Comparison of ENCODE assay signal across 22 cellular contexts in the genomic region with DNA sequence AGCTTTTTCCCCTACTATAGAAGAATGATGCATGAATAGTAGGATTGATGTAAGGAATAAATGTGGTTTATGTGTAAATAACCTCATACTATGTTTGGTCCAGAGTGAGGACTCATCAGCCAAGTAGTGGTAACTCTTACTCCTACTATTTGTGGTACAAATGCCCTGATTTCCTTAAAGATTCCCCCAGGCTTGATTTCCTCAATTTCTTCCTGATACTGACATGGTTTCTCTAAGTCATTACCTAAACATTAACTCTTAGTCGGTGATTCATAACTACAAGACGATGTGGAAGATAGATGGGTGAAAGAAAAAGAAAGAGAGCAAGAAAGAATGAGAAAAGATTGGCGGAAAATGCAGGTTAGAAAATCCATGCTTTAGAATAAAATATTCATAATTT. TPM values are rescaled to one million over a fixed set of nuclear protein-coding genes. Genes with fewer than 3 reads are reported as not detected.
"Had no signal": no experiment of that assay in that cellular context is flagged by ENCODE, and none has a peak within 500 bp of the region (broad histone marks: within the 10 kb centered on the region; RNA-seq: fewer than 3 reads in every experiment).

No MANE protein-coding gene starts in this region.

- H3K4me3 Mint-ChIP-seq: dendritic cell treated with granulocyte-macrophage colony-stimulating factor and Interleukin-4, amounts not matched to agents 40 ng/mL and 50 ng/mL, for 4 days; immature natural killer cell had no signal

- DNase-seq: colonic mucosa; cortex of kidney; effector CD8-positive, alpha-beta T cell; foreskin keratinocyte; heart left ventricle; hypothalamus; immature natural killer cell; islet precursor cell; kidney; kidney glomerular epithelial cell; left cardiac atrium; left lung; left ventricle myocardium superior; lower lobe of right lung; mesenchymal stem cell; midbrain had no signal

- H3K4me3 ChIP-seq: colonic mucosa, esophagus muscularis mucosa, gastroesophageal sphincter, heart left ventricle, hepatocyte, left lung, lower lobe of right lung had no signal

- H3K27me3 Mint-ChIP-seq: dendritic cell treated with granulocyte-macrophage colony-stimulating factor and Interleukin-4, amounts not matched to agents 40 ng/mL and 50 ng/mL, for 4 days had no signal

- H3K27ac ChIP-seq: colonic mucosa, esophagus muscularis mucosa, foreskin keratinocyte, gastroesophageal sphincter, heart left ventricle, hepatocyte, left lung, lower lobe of right lung had no signal

- ATAC-seq: foreskin keratinocyte, gastroesophageal sphincter, heart left ventricle, left cardiac atrium, left lung, left ventricle myocardium superior, lower lobe of right lung had no signal

- H3K36me3 Mint-ChIP-seq: immature natural killer cell had no signal

- H3K36me3 ChIP-seq: colonic mucosa, esophagus muscularis mucosa, gastroesophageal sphincter, heart left ventricle, left lung, lower lobe of right lung had no signal

- H2AFZ ChIP-seq: hepatocyte had no signal

- H3K9me3 ChIP-seq: colonic mucosa, esophagus muscularis mucosa, gastroesophageal sphincter, heart left ventricle, left lung, lower lobe of right lung had no signal

- H3K27me3 ChIP-seq: colonic mucosa, esophagus muscularis mucosa, gastroesophageal sphincter, heart left ventricle, hepatocyte had no signal

- H3K4me2 ChIP-seq: hepatocyte had no signal

- H3K27ac Mint-ChIP-seq: dendritic cell treated with granulocyte-macrophage colony-stimulating factor and Interleukin-4, amounts not matched to agents 40 ng/mL and 50 ng/mL, for 4 days; immature natural killer cell had no signal

- H3K4me1 Mint-ChIP-seq: immature natural killer cell had no signal

- H3K4me1 ChIP-seq: colonic mucosa, esophagus muscularis mucosa, foreskin keratinocyte, gastroesophageal sphincter, heart left ventricle, left lung, lower lobe of right lung had no signal

- H3K9me3 Mint-ChIP-seq: dendritic cell treated with granulocyte-macrophage colony-stimulating factor and Interleukin-4, amounts not matched to agents 40 ng/mL and 50 ng/mL, for 4 days had no signal

RNA-seq across cellular contexts. Expression of gene MYOCD, which starts 17.2 kb away (rescaled TPM):
- total RNA-seq: endothelial cell of umbilical vein, foreskin keratinocyte, mononuclear cell had no signal
- polyA plus RNA-seq: endothelial cell of umbilical vein, immature natural killer cell had no signal
